In the genomic region with DNA sequence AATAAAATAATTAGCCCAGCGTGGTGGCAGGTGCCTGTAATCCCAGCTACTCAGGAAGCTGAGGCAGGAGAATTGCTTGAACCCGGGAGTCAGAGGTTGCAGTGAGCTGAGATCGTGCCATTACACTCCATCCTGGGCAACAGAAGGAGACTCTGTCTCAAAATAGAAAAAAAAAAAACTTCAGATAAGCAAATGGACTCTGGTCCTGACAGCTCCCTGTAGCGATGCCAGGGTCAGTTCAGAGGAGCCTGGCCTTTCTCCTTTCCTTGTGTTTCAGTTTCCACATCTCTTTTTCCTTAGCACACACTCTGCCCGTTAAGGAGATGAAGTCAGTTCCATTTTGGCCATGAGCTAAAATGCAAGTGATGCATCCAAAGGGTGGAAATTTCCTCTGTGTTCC, we compare ENCODE assay signal across 1 cellular context.
TF ChIP-seq lines count a peak whose summit lies in the region.

No MANE protein-coding gene starts in this region.

TF ChIP-seq in HepG2, 621 proteins besides CTCF, POLR2A, EP300 and RAD21:
- TF ChIP-seq ZBTB44 (CRISPR knock-in tag; IDR thresholded peaks at IDR 0.05), result no peak
- TF ChIP-seq SP4 (CRISPR knock-in tag; IDR thresholded peaks at IDR 0.05), result 0 out of 2 replicates have a peak, but pooled peaks have one; percentile 18
- TF ChIP-seq ZC3H13 (CRISPR knock-in tag; IDR thresholded peaks at IDR 0.05), result no peak
- TF ChIP-seq NR2F2 (IDR thresholded peaks at IDR 0.05; ENCODE audit: borderline replicate concordance, low read depth), result no peak
- no peak for TF ChIP-seq ISL2 (CRISPR knock-in tag; IDR thresholded peaks at IDR 0.05)
- no peak for TF ChIP-seq ZBTB42 (CRISPR knock-in tag; IDR thresholded peaks at IDR 0.05)
- no peak for TF ChIP-seq RFXANK (CRISPR knock-in tag; IDR thresholded peaks at IDR 0.05)
- TF ChIP-seq ZNF746 (CRISPR knock-in tag; IDR thresholded peaks at IDR 0.05), result no peak
- no peak for TF ChIP-seq ZMYM2 (CRISPR knock-in tag; IDR thresholded peaks at IDR 0.05)
- TF ChIP-seq, protein P1, sequence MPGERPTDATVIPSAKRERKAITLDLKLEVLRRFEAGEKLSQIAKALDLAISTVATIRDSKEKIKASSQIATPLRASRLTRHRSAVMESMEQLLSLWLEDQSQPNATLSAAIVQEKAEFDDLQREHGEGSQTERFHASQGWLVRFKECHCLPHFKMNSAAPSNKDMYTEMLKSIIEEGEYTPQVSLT (CRISPR knock-in tag; IDR thresholded peaks at IDR 0.05; ENCODE audit: borderline replicate concordance, low read depth), result no peak
- no peak for TF ChIP-seq ADNP (CRISPR knock-in tag; IDR thresholded peaks at IDR 0.05)
- no peak for TF ChIP-seq ASH2L (IDR thresholded peaks at IDR 0.05; ENCODE audit: insufficient read length, low read depth, low read length)
- TF ChIP-seq HNRNPUL1 (IDR thresholded peaks at IDR 0.05; ENCODE audit: low read depth, low read length), result no peak
- no peak for TF ChIP-seq HOXA5 (CRISPR knock-in tag; IDR thresholded peaks at IDR 0.05)
- no peak for TF ChIP-seq NFYB (CRISPR knock-in tag; IDR thresholded peaks at IDR 0.05)
- no peak for TF ChIP-seq HMG20A (CRISPR knock-in tag; IDR thresholded peaks at IDR 0.05; ENCODE audit: borderline replicate concordance)
- no peak for TF ChIP-seq JARID2 (CRISPR knock-in tag; IDR thresholded peaks at IDR 0.05; ENCODE audit: insufficient replicate concordance)
- no peak for TF ChIP-seq ZNF260 (CRISPR knock-in tag; IDR thresholded peaks at IDR 0.05; ENCODE audit: borderline replicate concordance, low read depth)
- no peak for TF ChIP-seq SATB2 (CRISPR knock-in tag; IDR thresholded peaks at IDR 0.05)
- peak; percentile 65 for TF ChIP-seq HNF4A (CRISPR knock-in tag; IDR thresholded peaks at IDR 0.05)
- TF ChIP-seq ZBTB21 (CRISPR knock-in tag; IDR thresholded peaks at IDR 0.05), result no peak
- TF ChIP-seq, protein P2, sequence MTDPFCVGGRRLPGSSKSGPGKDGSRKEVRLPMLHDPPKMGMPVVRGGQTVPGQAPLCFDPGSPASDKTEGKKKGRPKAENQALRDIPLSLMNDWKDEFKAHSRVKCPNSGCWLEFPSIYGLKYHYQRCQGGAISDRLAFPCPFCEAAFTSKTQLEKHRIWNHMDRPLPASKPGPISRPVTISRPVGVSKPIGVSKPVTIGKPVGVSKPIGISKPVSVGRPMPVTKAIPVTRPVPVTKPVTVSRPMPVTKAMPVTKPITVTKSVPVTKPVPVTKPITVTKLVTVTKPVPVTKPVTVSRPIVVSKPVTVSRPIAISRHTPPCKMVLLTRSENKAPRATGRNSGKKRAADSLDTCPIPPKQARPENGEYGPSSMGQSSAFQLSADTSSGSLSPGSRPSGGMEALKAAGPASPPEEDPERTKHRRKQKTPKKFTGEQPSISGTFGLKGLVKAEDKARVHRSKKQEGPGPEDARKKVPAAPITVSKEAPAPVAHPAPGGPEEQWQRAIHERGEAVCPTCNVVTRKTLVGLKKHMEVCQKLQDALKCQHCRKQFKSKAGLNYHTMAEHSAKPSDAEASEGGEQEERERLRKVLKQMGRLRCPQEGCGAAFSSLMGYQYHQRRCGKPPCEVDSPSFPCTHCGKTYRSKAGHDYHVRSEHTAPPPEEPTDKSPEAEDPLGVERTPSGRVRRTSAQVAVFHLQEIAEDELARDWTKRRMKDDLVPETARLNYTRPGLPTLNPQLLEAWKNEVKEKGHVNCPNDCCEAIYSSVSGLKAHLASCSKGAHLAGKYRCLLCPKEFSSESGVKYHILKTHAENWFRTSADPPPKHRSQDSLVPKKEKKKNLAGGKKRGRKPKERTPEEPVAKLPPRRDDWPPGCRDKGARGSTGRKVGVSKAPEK (CRISPR knock-in tag; IDR thresholded peaks at IDR 0.05; ENCODE audit: borderline replicate concordance), result no peak
- TF ChIP-seq, protein P3, sequence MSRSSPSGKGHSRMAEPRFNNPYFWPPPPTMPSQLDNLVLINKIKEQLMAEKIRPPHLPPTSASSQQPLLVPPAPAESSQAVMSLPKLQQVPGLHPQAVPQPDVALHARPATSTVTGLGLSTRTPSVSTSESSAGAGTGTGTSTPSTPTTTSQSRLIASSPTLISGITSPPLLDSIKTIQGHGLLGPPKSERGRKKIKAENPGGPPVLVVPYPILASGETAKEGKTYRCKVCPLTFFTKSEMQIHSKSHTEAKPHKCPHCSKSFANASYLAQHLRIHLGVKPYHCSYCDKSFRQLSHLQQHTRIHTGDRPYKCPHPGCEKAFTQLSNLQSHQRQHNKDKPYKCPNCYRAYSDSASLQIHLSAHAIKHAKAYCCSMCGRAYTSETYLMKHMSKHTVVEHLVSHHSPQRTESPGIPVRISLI (CRISPR knock-in tag; IDR thresholded peaks at IDR 0.05; ENCODE audit: borderline replicate concordance), result peak; percentile 86
- TF ChIP-seq ZNF496 (CRISPR knock-in tag; IDR thresholded peaks at IDR 0.05; ENCODE audit: insufficient replicate concordance), result no peak
- TF ChIP-seq ZFX (CRISPR knock-in tag; IDR thresholded peaks at IDR 0.05; ENCODE audit: low read depth), result 0 out of 2 replicates have a peak, but pooled peaks have one; percentile 27
